5 cellular contexts compared by ENCODE assay signal in genomic region chr9:138179671-138180070, GRCh38.
A peak's percentile ranks its signal among the peaks of the same experiment; 100 is the strongest.
DNase-seq lines count a peak whose midpoint lies in the region; ATAC-seq, FAIRE-seq and TF ChIP-seq lines count a peak whose summit lies in the region.
"Not testable (repeated sequence)": the region's sequence is repeated elsewhere in the genome, so short reads cannot be mapped to it uniquely, and the experiment has no call there.

No MANE protein-coding gene starts in this region.

- H3K18ac ChIP-seq in H9 (ENCODE audit: insufficient read length, low read depth, low read length): not testable (repeated sequence)

- not testable (repeated sequence) for H3K4ac ChIP-seq in H9 (ENCODE audit: low read depth, low read length)

- H3K27ac Mint-ChIP-seq in H9 (peak overlapping the region in 2 of 3 experiments; percentile 2 to 14; a peak in 1 of 7 replicates), nephron (peak overlapping the region in 2 of 3 experiments; percentile 17 to 64)
- not testable (repeated sequence) for H3K27ac Mint-ChIP-seq in endodermal cell

- TF ChIP-seq EP300 in K562 (IDR thresholded peaks at IDR 0.05; ENCODE audit: low read length): not testable (repeated sequence)

- H2AK5ac ChIP-seq in H9 (ENCODE audit: insufficient read length, low read length): not testable (repeated sequence)

- H2BK5ac ChIP-seq in H9 (ENCODE audit: insufficient read length, low read length): not testable (repeated sequence)

- H3K36me3 Mint-ChIP-seq in H9 (ENCODE audit: insufficient read depth in 1 of 3, low read depth in 3 of 3) (peaks cover 0 to 10% (median 10%) of the 10 kb centered on the region in 3 experiments; a peak in 4 of 7 replicates), endodermal cell (ENCODE audit: low read depth) (peaks cover 10% of the 10 kb centered on the region)
- H3K36me3 Mint-ChIP-seq in nephron (ENCODE audit: low read depth): not testable (repeated sequence)

- not testable (repeated sequence) for H3K4me3 Mint-ChIP-seq in H9, endodermal cell, nephron

- H3K79me1 ChIP-seq in H9 (ENCODE audit: insufficient read depth, low read depth, low read length, poor library complexity, severe bottlenecking): not testable (repeated sequence)

- H3K9me3 Mint-ChIP-seq in H9: peaks cover 20 to 27% of the 10 kb centered on the region in 2 experiments
- peaks cover 22% of the 10 kb centered on the region for H3K9me3 Mint-ChIP-seq in endodermal cell
- H3K9me3 Mint-ChIP-seq in nephron: not testable (repeated sequence)

- not testable (repeated sequence) for H3K36me3 ChIP-seq in K562 (ENCODE audit: control insufficient read depth, insufficient read depth, low read length); endodermal cell (ENCODE audit: control insufficient read depth, insufficient read depth, low read length)

- H3K27me3 Mint-ChIP-seq in H9 (ENCODE audit: low read depth); nephron (ENCODE audit: low read depth): not testable (repeated sequence)
- peaks cover 16% of the 10 kb centered on the region for H3K27me3 Mint-ChIP-seq in endodermal cell (ENCODE audit: insufficient read depth)

- not testable (repeated sequence) for H4K5ac ChIP-seq in H9 (ENCODE audit: insufficient read length, low read depth, low read length)

- H3T11ph ChIP-seq in H9 (ENCODE audit: low read length): not testable (repeated sequence)

- WGBS in H9 (ENCODE audit: extremely low coverage, insufficient read length, low lambda C conversion rate): no CpG with 5 or more reads among the region's 3 CpGs
- WGBS in K562 (ENCODE audit: insufficient coverage, low coverage, missing lambda C conversion rate): 2% methylated on average over 3 of the region's 3 CpGs
- 58 to 67% methylated on average over 3 of the region's 3 CpGs for WGBS in endodermal cell (ENCODE audit: insufficient coverage in 1 of 2, insufficient read length in 1 of 2), 2 experiments

- H3K27me3 ChIP-seq in H9 (ENCODE audit: insufficient read depth, low read length); endodermal cell (ENCODE audit: control insufficient read depth, insufficient read depth, low read length, poor library complexity, severe bottlenecking): not testable (repeated sequence)
- peaks cover 6 to 10% of the 10 kb centered on the region in 2 experiments for H3K27me3 ChIP-seq in K562 (ENCODE audit: control insufficient read depth in 2 of 2, insufficient read depth in 2 of 2, low read length in 2 of 2)

- not testable (repeated sequence) for H3K79me2 ChIP-seq in H9 (ENCODE audit: insufficient read depth, low read length); K562 (ENCODE audit: control insufficient read depth, insufficient read depth, low read length)

- H3K9me1 ChIP-seq in K562 (ENCODE audit: control insufficient read depth, insufficient read depth, low read length): not testable (repeated sequence)

- BruUV-seq in K562 (replicated peaks; lab: Mats Ljungman, UMichigan): not testable (repeated sequence)

- H4K20me1 ChIP-seq in H9 (ENCODE audit: control insufficient read depth, insufficient read depth, insufficient read length); K562 (replicated peaks; ENCODE audit: control insufficient read depth, insufficient read depth, low read length): not testable (repeated sequence)

- not testable (repeated sequence) for H3K9me3 ChIP-seq in H9 (ENCODE audit: control insufficient read depth, low read depth, low read length); K562 (replicated peaks; ENCODE audit: control insufficient read depth, insufficient read depth, low read depth, low read length); endodermal cell (ENCODE audit: control insufficient read depth, low read length)

- not testable (repeated sequence) for H3K23ac ChIP-seq in H9 (ENCODE audit: insufficient read length, low read depth, low read length)

- not testable (repeated sequence) for H3K27ac ChIP-seq in H9 (ENCODE audit: insufficient read length, low read depth, low read length); K562 (ENCODE audit: extremely low read depth, low read depth, low read length); endodermal cell (ENCODE audit: low read depth, low read length)

- H3K14ac ChIP-seq in H9 (ENCODE audit: insufficient read depth, low read length): not testable (repeated sequence)

- H3K23me2 ChIP-seq in H9 (ENCODE audit: insufficient read length, low read depth, low read length, poor library complexity, severe bottlenecking): not testable (repeated sequence)

- H3K4me1 ChIP-seq in H9 (ENCODE audit: insufficient read depth, low read length); K562 (replicated peaks in 1 of 2; ENCODE audit: control insufficient read depth in 2 of 2, insufficient read depth in 2 of 2, low read length in 2 of 2); endodermal cell (ENCODE audit: control insufficient read depth, insufficient read depth, low read length): not testable (repeated sequence)

- H2BK120ac ChIP-seq in H9 (ENCODE audit: low read depth, low read length, poor library complexity, severe bottlenecking): not testable (repeated sequence)

- in situ Hi-C loops in K562 (cut with MboI): not testable (repeated sequence)

- H3K56ac ChIP-seq in H9 (ENCODE audit: insufficient read length, low read depth, low read length): not testable (repeated sequence)

- intact Hi-C loops in K562 (cut with micrococcal nuclease): not testable (repeated sequence)

- H2AFZ ChIP-seq in H9 (ENCODE audit: low read length); K562 (ENCODE audit: low read depth, low read length): not testable (repeated sequence)

- not testable (repeated sequence) for TF ChIP-seq POLR2A in K562 (conservative IDR thresholded peaks at IDR 0.05)

- FAIRE-seq in K562 (lab: Jason Lieb, UNC): not testable (repeated sequence)

- not testable (repeated sequence) for H2BK15ac ChIP-seq in H9 (ENCODE audit: low read depth, low read length)

- H4K8ac ChIP-seq in H9 (replicated peaks; ENCODE audit: insufficient read length, low read depth, low read length): not testable (repeated sequence)

- ATAC-seq in K562: not testable (repeated sequence)

- H3K4me3 ChIP-seq in K562; endodermal cell (ENCODE audit: low read length): not testable (repeated sequence)

- TF ChIP-seq RAD21 in K562 (CRISPR knock-in tag; conservative IDR thresholded peaks at IDR 0.05 in 1 of 2, IDR thresholded peaks at IDR 0.05 in 1 of 2): not testable (repeated sequence)

- not testable (repeated sequence) for H3K4me1 Mint-ChIP-seq in H9, nephron
- peaks cover 15% of the 10 kb centered on the region for H3K4me1 Mint-ChIP-seq in endodermal cell

- not testable (repeated sequence) for H3K9ac ChIP-seq in H9 (ENCODE audit: extremely low read depth, insufficient read length, low read length); K562 (ENCODE audit: insufficient read depth in 1 of 2, low read depth in 2 of 2, low read length in 2 of 2); endodermal cell (ENCODE audit: extremely low read depth, low read length, poor library complexity, severe bottlenecking)

- not testable (repeated sequence) for DNase-seq in H9
- DNase-seq in NCI-H510A (lab: John Stamatoyannopoulos, UW) (peak; percentile 12), K562 (ENCODE audit: extremely low read depth in 1 of 4, low spot score in 3 of 4) (peak in 1 of 4 experiments; percentile 0), endodermal cell (peak; percentile 45)

- POLR2A ChIA-PET in K562 (lab: Yijun Ruan, JAX): not testable (repeated sequence)

- not testable (repeated sequence) for H2BK12ac ChIP-seq in H9 (ENCODE audit: insufficient read length, low read depth, low read length)

- TF ChIP-seq CTCF in H9 (conservative IDR thresholded peaks at IDR 0.05); K562 (IDR thresholded peaks at IDR 0.05 in 2 of 3, conservative IDR thresholded peaks at IDR 0.05 in 1 of 3; ENCODE audit: insufficient read depth in 2 of 3, low read depth in 1 of 3, low read length in 3 of 3); endodermal cell (conservative IDR thresholded peaks at IDR 0.05); nephron (IDR thresholded peaks at IDR 0.05; ENCODE audit: unreplicated experiment in 3 of 3): not testable (repeated sequence)

- H2BK20ac ChIP-seq in H9 (ENCODE audit: low read depth, low read length, poor library complexity, severe bottlenecking): not testable (repeated sequence)

- CTCF ChIA-PET in K562 (lab: Yijun Ruan, JAX; ENCODE audit: low intra/inter-chr PET ratio): not testable (repeated sequence)

- not testable (repeated sequence) for H3K4me2 ChIP-seq in H9 (ENCODE audit: insufficient read depth, insufficient read length, low read length); K562 (ENCODE audit: insufficient read depth, low read length)

- not testable (repeated sequence) for H4K91ac ChIP-seq in H9 (ENCODE audit: insufficient read length, low read depth, low read length)

TF ChIP-seq in K562, 482 proteins besides CTCF, POLR2A, EP300 and RAD21:
- 0 out of 2 replicates have a peak, but pooled peaks have one; percentile 21 for TF ChIP-seq RAD51 (IDR thresholded peaks at IDR 0.05; ENCODE audit: borderline replicate concordance, low read depth)
